Comparison of ENCODE assay signal across 8 cellular contexts in genomic region chr3:9500108-9501050, GRCh38. TPM values are rescaled to one million over a fixed set of nuclear protein-coding genes. Genes with fewer than 3 reads are reported as not detected.
DNase-seq lines count a peak whose midpoint lies in the region; ATAC-seq and TF ChIP-seq lines count a peak whose summit lies in the region.

No MANE protein-coding gene starts in this region.

- CTCF ChIA-PET in PC-3 (lab: Charles Lee) = interaction anchor here (0.5 to 1.1 kb wide), 6 partner anchors 8 to 714 kb away, joined by 3 to 7 read pairs (median 4); no protein-coding TSS in a partner anchor

- peak overlapping the region; percentile 21 for H3K4me2 ChIP-seq in PC-3 (ENCODE audit: low read length)

- peak overlapping the region; percentile 31; the same call in 1 of the 2 replicates for H2AFZ ChIP-seq in PC-3 (ENCODE audit: low read length)

- H3K27ac ChIP-seq in PC-3 (ENCODE audit: low read length) (no peak overlapping the region), psoas muscle (no peak overlapping the region)

- H3K4me1 ChIP-seq in PC-3 (ENCODE audit: insufficient read depth, low read length) = peaks cover 18% of the 10 kb centered on the region
- no peaks in the 10 kb centered on the region for H3K4me1 ChIP-seq in psoas muscle

- peaks cover 2% of the 10 kb centered on the region for H3K4me1 Mint-ChIP-seq in CD14-positive monocyte

- no peaks in the 10 kb centered on the region for H3K9me3 ChIP-seq in PC-3 (ENCODE audit: low read length)
- no peaks in the 10 kb centered on the region for H3K9me3 ChIP-seq in psoas muscle

- WGBS in psoas muscle, 3 donors = 11 to 14% (median 13%) methylated on average over 39 of the region's 39 CpGs

- peak; percentile 84 for TF ChIP-seq CTCF in CD14-positive monocyte (IDR thresholded peaks at IDR 0.05)
- TF ChIP-seq CTCF in PC-3 (conservative IDR thresholded peaks at IDR 0.05; ENCODE audit: low read depth, low read length) = peak; percentile 92
- peak; percentile 36 for TF ChIP-seq CTCF in psoas muscle (IDR thresholded peaks at IDR 0.05)

- no TSS peak for BruUV-seq in PC-3 (replicated peaks; lab: Mats Ljungman, UMichigan)

- H3K36me3 Mint-ChIP-seq in CD14-positive monocyte = peaks cover 0 to 2% of the 10 kb centered on the region in 2 donors

- POLR2A ChIA-PET in PC-3 (lab: Charles Lee; ENCODE audit: unreplicated experiment) = no interaction called here

- no peaks in the 10 kb centered on the region; the same call in 1 of the 2 replicates for H3K36me3 ChIP-seq in PC-3 (ENCODE audit: low read depth, low read length)
- no peaks in the 10 kb centered on the region for H3K36me3 ChIP-seq in psoas muscle (ENCODE audit: insufficient read depth in 1 of 2, low read depth in 1 of 2)

- H3K27ac Mint-ChIP-seq in CD14-positive monocyte = peak overlapping the region in 2 of 7 donors; percentile 54 to 67

- intact Hi-C loops in CD14-positive monocyte (cut with micrococcal nuclease) = no loop called here
- intact Hi-C loops in PC-3 (cut with micrococcal nuclease) = no loop called here
- intact Hi-C loops in psoas muscle (cut with DNase I) = no loop called here

- H3K27me3 Mint-ChIP-seq in CD14-positive monocyte (ENCODE audit: low read depth in 3 of 3) = peaks cover 39 to 45% (median 43%) of the 10 kb centered on the region in 3 donors

- H3K9ac ChIP-seq in PC-3 (ENCODE audit: low read length) = no peak overlapping the region

- no peaks in the 10 kb centered on the region for H3F3A ChIP-seq in PC-3 (ENCODE audit: low read length, unreplicated experiment)

- no peaks in the 10 kb centered on the region for H4K20me1 ChIP-seq in PC-3 (ENCODE audit: low read length)

- H3K79me2 ChIP-seq in PC-3 (ENCODE audit: low read length) = no peaks in the 10 kb centered on the region

- DNase-seq in CD14-positive monocyte (ENCODE audit: low spot score) = peak; percentile 61
- peak; percentile 40 for DNase-seq in H4 (ENCODE audit: low spot score)
- DNase-seq in PC-3 = peak; percentile 85
- peak; percentile 23 for DNase-seq in activated T-helper 9 cell treated with anti-CD3 and anti-CD28 coated beads, Interleukin-2, amount 50 U/mL, for 16 hours (ENCODE audit: low read depth)
- DNase-seq in glomerular visceral epithelial cell (ENCODE audit: extremely low spot score) = peak; percentile 13
- DNase-seq in psoas muscle = peak; percentile 47 to 74
- DNase-seq in NCI-H510A (lab: John Stamatoyannopoulos, UW) = no peak
- no peak for DNase-seq in NCI-H345 (lab: John Stamatoyannopoulos, UW)

- H3K27me3 ChIP-seq in PC-3 (ENCODE audit: low read length) (no peaks in the 10 kb centered on the region), psoas muscle (ENCODE audit: insufficient read depth in 3 of 3, low read length in 2 of 3) (peaks cover 0 to 26% (median 10%) of the 10 kb centered on the region in 3 donors)

- no peaks in the 10 kb centered on the region for H3K9me2 ChIP-seq in PC-3 (replicated peaks; ENCODE audit: low read length)

- ATAC-seq in PC-3 (peak; percentile 79), psoas muscle (peak; percentile 37 to 60 (median 52))

- peak overlapping the region in 1 of 2 donors; percentile 73 for H3K4me3 Mint-ChIP-seq in CD14-positive monocyte

- peak overlapping the region; percentile 34; the same call in 1 of the 2 replicates for H3K4me3 ChIP-seq in PC-3 (ENCODE audit: low read length)
- H3K4me3 ChIP-seq in psoas muscle = no peak overlapping the region

- H3K9me3 Mint-ChIP-seq in CD14-positive monocyte = peaks cover 0 to 9% (median 0%) of the 10 kb centered on the region in 7 donors

RNA-seq across cellular contexts. Expression of gene LHFPL4, which starts 53.2 kb away (rescaled TPM):
- not detected for polyA plus RNA-seq in CD14-positive monocyte
- 0.02 TPM in 1 of 2 replicates, not detected in the other for total RNA-seq in H4 (2014; rRNA removed; shearing (Covaris generic))
- total RNA-seq in PC-3 (2014; rRNA removed) = not detected in 2 replicates
- total RNA-seq in psoas muscle = not detected
- polyA plus RNA-seq in psoas muscle = under 1 TPM in 1 of 3 donors, not detected in 2; 0.01 TPM

Comparison
In these comparisons a context has a peak if more than half of its experiments do, and no peak if none do; other contexts are left out.
1. DNase-seq: peak in CD14-positive monocyte (single experiment), H4 (single experiment), PC-3 (single experiment), activated T-helper 9 cell treated with anti-CD3 and anti-CD28 coated beads, Interleukin-2, amount 50 U/mL, for 16 hours (single experiment), glomerular visceral epithelial cell (single experiment) and psoas muscle (2 of 2); none in NCI-H510A (single experiment) and NCI-H345 (single experiment).
2. CTCF ChIP-seq: peak in every context shown above with its lines; median percentile 92 in PC-3; 84 in CD14-positive monocyte; 36 in psoas muscle.